ENCODE assay signal across 18 cellular contexts in genomic region chr10:105138287-105138854, GRCh38.
"Had no signal": no experiment of that assay in that cellular context is flagged by ENCODE, and none has a peak within 500 bp of the region (broad histone marks: within the 10 kb centered on the region; RNA-seq: fewer than 3 reads in every experiment).

No MANE protein-coding gene starts in this region.

- H3K27ac ChIP-seq: hepatocyte, pancreas, right lobe of liver, skin epidermis, tibial artery had no signal

- H3K4me1 Mint-ChIP-seq: memory B cell, WTC11 had no signal

- H3K9me3 ChIP-seq: pancreas, right lobe of liver, tibial artery had no signal

- H3K36me3 Mint-ChIP-seq: activated naive CD4-positive, alpha-beta T cell treated with anti-CD3 and anti-CD28 coated beads, Interleukin-2, amount 50 U/mL, for 72 hours; memory B cell; natural killer cell treated with Interleukin-12 subunit alpha and Interleukin-12 subunit beta and Interleukin-15 and Interleukin-18, amount 100 ng/mL, for 72 hours; WTC11 had no signal

- DNase-seq: activated T-cell treated with anti-CD3 and anti-CD28 coated beads, Interleukin-2, amount 50 U/mL, for 1 hour; cortex of kidney; foreskin fibroblast; kidney glomerular epithelial cell; pancreas; right lobe of liver; stimulated activated CD4-positive, alpha-beta T cell treated with anti-CD3 and anti-CD28 coated beads, Interleukin-1b, Interleukin-23, amount 100 ng/mL, for 48 hours; substantia nigra; T1000; tibial artery had no signal

- H3K4me3 ChIP-seq: hepatocyte, pancreas, right lobe of liver, skin epidermis, tibial artery had no signal

- H3K27me3 Mint-ChIP-seq: memory B cell; natural killer cell treated with Interleukin-12 subunit alpha and Interleukin-12 subunit beta and Interleukin-15 and Interleukin-18, amount 100 ng/mL, for 72 hours; stimulated activated naive CD8-positive, alpha-beta T cell treated with anti-CD3 and anti-CD28 coated beads, Interleukin-15, Interleukin-2, amounts not matched to agents 100 ng/mL and 50 ng/mL, for 24 hours had no signal

- ATAC-seq: activated naive CD4-positive, alpha-beta T cell treated with anti-CD3 and anti-CD28 coated beads, Interleukin-2, amount 50 U/mL, for 72 hours; right lobe of liver; WTC11 had no signal

- H3K4me3 Mint-ChIP-seq: memory B cell; natural killer cell treated with Interleukin-12 subunit alpha and Interleukin-12 subunit beta and Interleukin-15 and Interleukin-18, amount 100 ng/mL, for 72 hours; stimulated activated naive CD8-positive, alpha-beta T cell treated with anti-CD3 and anti-CD28 coated beads, Interleukin-15, Interleukin-2, amounts not matched to agents 100 ng/mL and 50 ng/mL, for 24 hours; T-helper 1 cell treated with Interleukin-12 subunit alpha and Interleukin-12 subunit beta and Interleukin-4 antibody, amounts not matched to agents 30 μg/mL and 1 μg/mL, for 36 hours; WTC11 had no signal

- H3K27ac Mint-ChIP-seq: memory B cell; natural killer cell treated with Interleukin-12 subunit alpha and Interleukin-12 subunit beta and Interleukin-15 and Interleukin-18, amount 100 ng/mL, for 72 hours; stimulated activated naive CD8-positive, alpha-beta T cell treated with anti-CD3 and anti-CD28 coated beads, Interleukin-15, Interleukin-2, amounts not matched to agents 100 ng/mL and 50 ng/mL, for 24 hours; T-helper 1 cell treated with Interleukin-12 subunit alpha and Interleukin-12 subunit beta and Interleukin-4 antibody, amounts not matched to agents 30 μg/mL and 1 μg/mL, for 36 hours; WTC11 had no signal

- H3K36me3 ChIP-seq: pancreas, right lobe of liver, tibial artery had no signal

- H3K27me3 ChIP-seq: hepatocyte, pancreas, right lobe of liver, tibial artery had no signal

- H3K4me1 ChIP-seq: right lobe of liver, tibial artery had no signal

- H3K9me3 Mint-ChIP-seq: T-helper 1 cell treated with Interleukin-12 subunit alpha and Interleukin-12 subunit beta and Interleukin-4 antibody, amounts not matched to agents 30 μg/mL and 1 μg/mL, for 36 hours had no signal
